Comparison of ENCODE assay signal across 19 cellular contexts in genomic region chr16:86093801-86094750, GRCh38.
DNase-seq lines count a peak whose midpoint lies in the region; ATAC-seq and TF ChIP-seq lines count a peak whose summit lies in the region.
"Had no signal": no experiment of that assay in that cellular context is flagged by ENCODE, and none has a peak within 500 bp of the region (broad histone marks: within the 10 kb centered on the region; RNA-seq: fewer than 3 reads in every experiment).

No MANE protein-coding gene starts in this region.

- H3K9me3 ChIP-seq in Peyer's patch, result no peaks in the 10 kb centered on the region
- H3K9me3 ChIP-seq: heart left ventricle had no signal

- no peak overlapping the region for H3K27ac ChIP-seq in Peyer's patch
- H3K27ac ChIP-seq: heart left ventricle, HL-60, KMS-11 had no signal

- TF ChIP-seq POLR2A in Peyer's patch (IDR thresholded peaks at IDR 0.05), result no peak

- no peaks in the 10 kb centered on the region for H3K4me1 ChIP-seq in Peyer's patch
- H3K4me1 ChIP-seq: heart left ventricle had no signal

- H3K4me3 ChIP-seq in GM06990 (replicated peaks; ENCODE audit: low read depth, low read length) (no peak overlapping the region), Peyer's patch (no peak overlapping the region)
- H3K4me3 ChIP-seq: heart left ventricle had no signal

- no peak for ATAC-seq in HG03342 (IDR thresholded peaks at IDR 0.05; ENCODE audit: unreplicated experiment)
- ATAC-seq: esophagus mucosa, heart left ventricle, right cardiac atrium had no signal

- H3K36me3 ChIP-seq in GM06990 (ENCODE audit: control insufficient read depth, insufficient read depth, low read length), result no peaks in the 10 kb centered on the region
- H3K36me3 ChIP-seq in Peyer's patch, result no peaks in the 10 kb centered on the region
- H3K36me3 ChIP-seq: heart left ventricle had no signal

- H3K27me3 ChIP-seq in GM06990 (replicated peaks; ENCODE audit: control insufficient read depth, insufficient read depth, low read length), result 0 out of 2 replicates have a peak, but pooled peaks cover 1% of the 10 kb centered on the region
- H3K27me3 ChIP-seq in Peyer's patch, result no peaks in the 10 kb centered on the region

- TF ChIP-seq CTCF in GM06990 (IDR thresholded peaks at IDR 0.05; ENCODE audit: insufficient read depth, low read length, poor library complexity, severe bottlenecking), result peak; percentile 28
- TF ChIP-seq CTCF in Peyer's patch (IDR thresholded peaks at IDR 0.05), result no peak

- DNase-seq in 8988T, result peak; percentile 66
- no peak for DNase-seq in GM06990 (ENCODE audit: extremely low read depth, insufficient read length)
- peak in 2 of 3 donors; percentile 34 to 37 for DNase-seq in Peyer's patch
- peak; percentile 49 for DNase-seq in iPS-NIHi7 (ENCODE audit: extremely low spot score)
- DNase-seq in SHP77 treated with DMSO at 0.1 percent for 48 hours (lab: John Stamatoyannopoulos, UW), result no peak
- no peak for DNase-seq in UCSD-AML1 (lab: John Stamatoyannopoulos, UW; ENCODE audit: unreplicated experiment)
- no peak for DNase-seq in OCI-M1 (lab: John Stamatoyannopoulos, UW)
- DNase-seq: activated CD4-positive, alpha-beta T cell treated with anti-CD3 and anti-CD28 coated beads for 4 hours; heart left ventricle; islet precursor cell; NCI-H1436 treated with DMSO at 0.1 percent for 48 hours; NCI-H226; right cardiac atrium; stimulated activated CD4-positive, alpha-beta T cell treated with anti-CD3 and anti-CD28 coated beads, Interleukin-1b, Interleukin-23, amount 100 ng/mL, for 48 hours; T-helper 9 cell had no signal

Comparison
In these comparisons a context has a peak if more than half of its experiments do, and no peak if none do; other contexts are left out.
1. DNase-seq: peak in 8988T (single experiment), Peyer's patch (2 of 3) and iPS-NIHi7 (single experiment); none in GM06990 (single experiment), SHP77 treated with DMSO at 0.1 percent for 48 hours (single experiment), UCSD-AML1 (single experiment) and OCI-M1 (single experiment).